25 cellular contexts compared by ENCODE assay signal in genomic region chr4:25386926-25387325, GRCh38. TPM values are rescaled to one million over a fixed set of nuclear protein-coding genes. Genes with fewer than 3 reads are reported as not detected.
DNase-seq lines count a peak whose midpoint lies in the region; ATAC-seq, FAIRE-seq and TF ChIP-seq lines count a peak whose summit lies in the region.
"Had no signal": no experiment of that assay in that cellular context is flagged by ENCODE, and none has a peak within 500 bp of the region (broad histone marks: within the 10 kb centered on the region; RNA-seq: fewer than 3 reads in every experiment).

No MANE protein-coding gene starts in this region.

- no peaks in the 10 kb centered on the region for H3K9me2 ChIP-seq in SK-N-SH

- TF ChIP-seq RAD21 in SK-N-SH (IDR thresholded peaks at IDR 0.05; ENCODE audit: low read length) (no peak), A549 (conservative IDR thresholded peaks at IDR 0.05 in 1 of 2, IDR thresholded peaks at IDR 0.05 in 1 of 2) (no peak), Ishikawa (IDR thresholded peaks at IDR 0.05; ENCODE audit: low read depth) (no peak)

- WGBS in SK-N-SH (ENCODE audit: low lambda C conversion rate): 95% methylated on average over 2 of the region's 2 CpGs
- WGBS in A549 (ENCODE audit: missing lambda C conversion rate): 93% methylated on average over 2 of the region's 2 CpGs

- H4K20me1 ChIP-seq in SK-N-SH (ENCODE audit: insufficient read depth): no peaks in the 10 kb centered on the region
- H4K20me1 ChIP-seq: BLaER1 had no signal

- no peak overlapping the region for H2AFZ ChIP-seq in SK-N-SH (ENCODE audit: low read depth)

- TF ChIP-seq POLR2A in A549 (IDR thresholded peaks at IDR 0.05; ENCODE audit: low read length): no peak

- H3K9ac ChIP-seq in SK-N-SH: no peak overlapping the region
- H3K9ac ChIP-seq: BLaER1 had no signal

- no peaks in the 10 kb centered on the region for H3K27me3 ChIP-seq in SK-N-SH (ENCODE audit: insufficient read depth)
- H3K27me3 ChIP-seq: BE2C, BLaER1 had no signal

- DNase-seq in SK-N-SH (no peak), A549 (ENCODE audit: low read depth in 1 of 2, low spot score in 1 of 2) (no peak), NCI-H1694 treated with DMSO at 0.1 percent for 48 hours (lab: John Stamatoyannopoulos, UW) (no peak)
- DNase-seq: ACHN; BE2C; C1 segment of cervical spinal cord; CD4-positive, alpha-beta memory T cell; CD4-positive, CD25-positive, alpha-beta regulatory T cell; CD8-positive, alpha-beta memory T cell; COR-L47; DMS 273 treated with DMSO at 0.1 percent for 48 hours; DMS153; DMS53; DMS79; DND-41; EL; GDM1 had no signal

- CTCF ChIA-PET in SK-N-SH (lab: Yijun Ruan, JAX): interaction anchor here (3.7 kb wide), 1 partner anchor 20 kb away, joined by 18 read pairs; no protein-coding TSS in a partner anchor
- CTCF ChIA-PET in A549 (lab: Yijun Ruan, JAX): interaction anchor here (0.6 kb wide), 1 partner anchor 66 kb away, joined by 3 read pairs; no protein-coding TSS in a partner anchor
- CTCF ChIA-PET in HEK293 (lab: Yijun Ruan, JAX): interaction anchor here (0.6 kb wide), 1 partner anchor 282 kb away, joined by 3 read pairs; no protein-coding TSS in a partner anchor

- POLR2A ChIA-PET in SK-N-SH (lab: Yijun Ruan, JAX): no interaction called here
- POLR2A ChIA-PET in A549 (lab: Yijun Ruan, JAX): no interaction called here
- POLR2A ChIA-PET in HEK293 (lab: Yijun Ruan, JAX): no interaction called here

- H3F3A ChIP-seq in SK-N-SH (replicated peaks; ENCODE audit: insufficient read depth): no peaks in the 10 kb centered on the region

- no peak overlapping the region for H3K4me3 ChIP-seq in SK-N-SH (ENCODE audit: low read depth in 2 of 2, low read length in 1 of 2)
- H3K4me3 ChIP-seq in A549: no peak overlapping the region
- no peak overlapping the region for H3K4me3 ChIP-seq in HEK293 (ENCODE audit: low read depth, low read length)
- H3K4me3 ChIP-seq: BLaER1 had no signal

- H3K36me3 ChIP-seq in SK-N-SH (replicated peaks in 1 of 2; ENCODE audit: control insufficient read depth in 1 of 2, insufficient read depth in 2 of 2, low read length in 1 of 2) (peaks cover 57 to 58% of the 10 kb centered on the region in 2 experiments), HEK293 (ENCODE audit: control insufficient read depth in 2 of 2, insufficient read depth in 1 of 2, low read length in 2 of 2) (peaks cover 6 to 63% of the 10 kb centered on the region in 2 experiments)

- ATAC-seq in SK-N-SH treated with all-trans-retinoic acid at 6 μM for 48 hours (no peak), A549 (no peak), GM21825 (IDR thresholded peaks at IDR 0.05; ENCODE audit: unreplicated experiment) (no peak)

- H3K4me2 ChIP-seq in SK-N-SH (no peak overlapping the region), A549 (no peak overlapping the region)
- H3K4me2 ChIP-seq: BLaER1 had no signal

- no peak overlapping the region for H3K27ac ChIP-seq in SK-N-SH (ENCODE audit: low read depth in 2 of 2, low read length in 1 of 2)
- H3K27ac ChIP-seq in A549: no peak overlapping the region
- H3K27ac ChIP-seq in HEK293 (ENCODE audit: extremely low read depth, low read depth, low read length): no peak overlapping the region
- H3K27ac ChIP-seq: 22Rv1, BLaER1 had no signal

- FAIRE-seq in A549 (lab: Jason Lieb, UNC): no peak
- FAIRE-seq: GM12891, GM19239 had no signal

- TF ChIP-seq CTCF in SK-N-SH (IDR thresholded peaks at IDR 0.05) (no peak), A549 (IDR thresholded peaks at IDR 0.05) (no peak), HEK293 (tag by site-specific recombination; IDR thresholded peaks at IDR 0.05) (no peak)

- no peaks in the 10 kb centered on the region; the same call in 1 of the 2 replicates for H3K79me2 ChIP-seq in SK-N-SH (ENCODE audit: insufficient read depth)

- TF ChIP-seq EP300 in SK-N-SH (IDR thresholded peaks at IDR 0.05; ENCODE audit: borderline replicate concordance in 1 of 2, low read depth in 1 of 2, low read length in 1 of 2) (no peak), A549 (IDR thresholded peaks at IDR 0.05) (no peak), Ishikawa (IDR thresholded peaks at IDR 0.05; ENCODE audit: borderline replicate concordance) (no peak)

- H3K9me3 ChIP-seq in SK-N-SH: no peaks in the 10 kb centered on the region
- no peaks in the 10 kb centered on the region for H3K9me3 ChIP-seq in A549
- no peaks in the 10 kb centered on the region for H3K9me3 ChIP-seq in HEK293 (ENCODE audit: control insufficient read depth, insufficient read depth, low read depth, low read length)
- H3K9me3 ChIP-seq: BE2C, BLaER1 had no signal

- H3K4me1 ChIP-seq in SK-N-SH (ENCODE audit: control insufficient read depth in 1 of 2, insufficient read depth in 2 of 2, low read depth in 1 of 2, low read length in 1 of 2) (no peaks in the 10 kb centered on the region), A549 (no peaks in the 10 kb centered on the region), HEK293 (ENCODE audit: control insufficient read depth, insufficient read depth, low read length) (no peaks in the 10 kb centered on the region)
- H3K4me1 ChIP-seq: BE2C, BLaER1 had no signal

TF ChIP-seq in SK-N-SH treated with all-trans-retinoic acid at 6 μM for 48 hours, 23 proteins besides CTCF, POLR2A, EP300 and RAD21 (continues in another document):
- no peak for TF ChIP-seq ZNF8 (CRISPR knock-in tag; IDR thresholded peaks at IDR 0.05)
- no peak for TF ChIP-seq PPARA (CRISPR knock-in tag; IDR thresholded peaks at IDR 0.05; ENCODE audit: borderline replicate concordance)
- TF ChIP-seq TCF4 (CRISPR knock-in tag; IDR thresholded peaks at IDR 0.05; ENCODE audit: borderline replicate concordance): no peak
- TF ChIP-seq ISL1 (CRISPR knock-in tag; IDR thresholded peaks at IDR 0.05): no peak
- TF ChIP-seq ZFP30 (CRISPR knock-in tag; IDR thresholded peaks at IDR 0.05): no peak
- no peak for TF ChIP-seq ZC3H10 (CRISPR knock-in tag; IDR thresholded peaks at IDR 0.05)

TF ChIP-seq in A549, 52 proteins besides CTCF, POLR2A, EP300 and RAD21 (continues in another document):
- no peak for TF ChIP-seq TFCP2L1 (CRISPR knock-in tag; IDR thresholded peaks at IDR 0.05)

TF ChIP-seq in HEK293, 187 proteins besides CTCF, POLR2A, EP300 and RAD21 (continues in another document):
- TF ChIP-seq ZNF148 (tag by site-specific recombination; IDR thresholded peaks at IDR 0.05; ENCODE audit: borderline replicate concordance): no peak

TF ChIP-seq in Ishikawa, 13 proteins besides CTCF, POLR2A, EP300 and RAD21:
- TF ChIP-seq FOXM1 (IDR thresholded peaks at IDR 0.05; ENCODE audit: borderline replicate concordance, low read depth): no peak
- no peak for TF ChIP-seq USF1 (IDR thresholded peaks at IDR 0.05)
- TF ChIP-seq CREB1 (IDR thresholded peaks at IDR 0.05; ENCODE audit: low read depth): no peak
- no peak for TF ChIP-seq TCF12 (IDR thresholded peaks at IDR 0.05; ENCODE audit: low read depth)
- peak; percentile 78 for TF ChIP-seq REST (IDR thresholded peaks at IDR 0.05; ENCODE audit: low read depth)
- no peak for TF ChIP-seq MAX (IDR thresholded peaks at IDR 0.05)

RNA-seq across cellular contexts. Expression of gene ANAPC4, which starts 9.9 kb away (rescaled TPM):
- 7.7 and 11.7 TPM in 2 replicates for polyA plus RNA-seq in SK-N-SH (2012; rRNA removed)
- 7.1 and 7.8 TPM in 2 replicates for polyA plus RNA-seq in SK-N-SH (2012; cell fraction: cytosol; rRNA removed)
- polyA plus RNA-seq in SK-N-SH (2012; cell fraction: nucleus; rRNA removed): 20.3 and 38.8 TPM in 2 replicates
- 18.4 and 21.2 TPM in 2 replicates for polyA plus RNA-seq in A549 (2011; rRNA removed)
- polyA plus RNA-seq in A549 (2012; cell fraction: cytosol; rRNA removed): 4.4 and 4.6 TPM in 2 replicates
- polyA plus RNA-seq in A549 (2012; cell fraction: nucleus; rRNA removed): 5.6 and 9.7 TPM in 2 replicates
- 15.7 to 17.8 TPM (median 16.6 TPM) in 3 replicates for polyA plus RNA-seq in A549 (2017; fragmentation: RNase III; extraction: RNeasy Plus Mini Kit Qiagen cat#74134 plus additional on column Dnase treatment)
- 5.3 and 7.0 TPM in 2 replicates for polyA minus RNA-seq in A549 (2011; rRNA and poly(A)+ RNA removed)
